ENCODE assay signal across 8 cellular contexts in the genomic region with DNA sequence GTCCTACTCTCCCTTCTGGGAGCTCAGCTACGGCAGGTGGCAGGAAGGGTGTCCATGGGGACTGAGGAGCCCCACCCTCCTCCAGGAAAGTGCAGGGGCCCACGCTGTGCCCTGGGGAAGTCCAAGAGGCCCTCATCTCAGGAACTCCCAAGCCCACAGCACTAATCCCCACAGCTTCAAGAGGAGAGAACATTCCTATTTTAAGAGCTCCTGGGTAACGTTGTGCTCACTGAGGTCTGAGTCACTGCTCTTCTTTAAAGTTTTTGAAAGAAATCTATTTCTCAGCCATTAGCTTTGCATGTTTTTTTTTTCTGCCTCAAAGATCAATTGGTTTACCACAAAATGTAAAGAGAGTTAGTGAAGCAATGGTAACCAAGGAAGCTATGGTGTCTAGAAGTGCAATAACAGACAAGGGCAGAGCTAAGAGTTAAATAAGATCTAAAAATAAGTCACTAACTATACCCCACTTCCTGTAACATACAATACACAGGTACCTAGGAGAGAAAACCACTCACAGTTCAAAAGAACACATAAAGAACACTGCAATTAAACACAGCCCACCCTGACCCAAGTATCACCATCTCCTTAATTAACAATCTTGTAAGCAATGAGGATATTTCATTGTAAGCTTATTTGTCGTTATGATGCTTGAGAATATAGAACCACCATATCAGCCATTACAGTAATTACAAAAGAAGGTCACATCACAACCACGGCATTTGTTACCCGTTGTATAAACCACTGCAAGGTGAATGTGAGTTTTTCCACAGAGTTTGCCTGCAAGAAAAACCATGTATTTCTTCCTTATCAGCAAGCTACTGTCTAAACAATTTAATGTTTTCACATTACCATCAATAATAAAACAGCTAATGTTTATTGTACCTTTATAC.
DNase-seq lines count a peak whose midpoint lies in the region; ATAC-seq lines count a peak whose summit lies in the region.

No MANE protein-coding gene starts in this region.

- DNase-seq in LHCN-M2 (ENCODE audit: low read depth), result peak; percentile 25
- peak; percentile 23 for DNase-seq in kidney tubule cell (ENCODE audit: low spot score)
- no peak for DNase-seq in NCI-H128 (lab: John Stamatoyannopoulos, UW; ENCODE audit: unreplicated experiment)
- DNase-seq in SW480 (ENCODE audit: low spot score), result no peak
- no peak for DNase-seq in AG08395 (ENCODE audit: low spot score)
- DNase-seq in GDM1 (lab: John Stamatoyannopoulos, UW), result no peak

- peak; percentile 93 for ATAC-seq in GM18519 (IDR thresholded peaks at IDR 0.05; ENCODE audit: low FRiP score, unreplicated experiment)
- peak; percentile 95 for ATAC-seq in GM21619 (IDR thresholded peaks at IDR 0.05; ENCODE audit: unreplicated experiment)

Comparison
In these comparisons a context has a peak if more than half of its experiments do, and no peak if none do; other contexts are left out.
1. DNase-seq: peak in LHCN-M2 (single experiment) and kidney tubule cell (single experiment); none in NCI-H128 (single experiment), SW480 (single experiment), AG08395 (single experiment) and GDM1 (single experiment).